In genomic region chr18:78268226-78268625, GRCh38 we compare ENCODE assay signal across 27 cellular contexts.
"Had no signal": no experiment of that assay in that cellular context is flagged by ENCODE, and none has a peak within 500 bp of the region (broad histone marks: within the 10 kb centered on the region; RNA-seq: fewer than 3 reads in every experiment).

No MANE protein-coding gene starts in this region.

- H3K9me3 Mint-ChIP-seq: stimulated activated effector memory CD8-positive, alpha-beta T cell treated with anti-CD3 and anti-CD28 coated beads, Interleukin-12 subunit alpha, Interleukin-12 subunit beta, amount 100 ng/mL, for 72 hours; type B pancreatic cell had no signal

- H3K4me1 ChIP-seq: parathyroid adenoma, psoas muscle, right atrium auricular region, right lobe of liver, sigmoid colon, stomach, thyroid gland, transverse colon, upper lobe of right lung, uterus had no signal

- H3K4me3 ChIP-seq: ovary, psoas muscle, right atrium auricular region, right lobe of liver, sigmoid colon, stomach, thoracic aorta, thyroid gland, transverse colon, upper lobe of right lung, uterus had no signal

- H3K36me3 Mint-ChIP-seq: naive thymus-derived CD4-positive, alpha-beta T cell; natural killer cell; stimulated activated effector memory CD8-positive, alpha-beta T cell treated with anti-CD3 and anti-CD28 coated beads, Interleukin-12 subunit alpha, Interleukin-12 subunit beta, amount 100 ng/mL, for 72 hours; stimulated activated naive B cell treated with anti-CD40 and anti-IgM and Interleukin-4, amounts not matched to agents 10 μg/mL and 1 μg/mL and 100 μg/mL, for 72 hours; type B pancreatic cell had no signal

- H3K27me3 ChIP-seq: ovary, right atrium auricular region, right lobe of liver, sigmoid colon, stomach, thyroid gland, transverse colon, upper lobe of right lung had no signal

- H3K79me2 ChIP-seq: parathyroid adenoma had no signal

- H2AFZ ChIP-seq: parathyroid adenoma had no signal

- H3K4me3 Mint-ChIP-seq: naive thymus-derived CD4-positive, alpha-beta T cell; natural killer cell; stimulated activated effector memory CD8-positive, alpha-beta T cell treated with anti-CD3 and anti-CD28 coated beads, Interleukin-12 subunit alpha, Interleukin-12 subunit beta, amount 100 ng/mL, for 72 hours; stimulated activated naive B cell treated with anti-CD40 and anti-IgM and Interleukin-4, amounts not matched to agents 10 μg/mL and 1 μg/mL and 100 μg/mL, for 72 hours; stimulated activated naive CD8-positive, alpha-beta T cell treated with anti-CD3 and anti-CD28 coated beads, Interleukin-15, Interleukin-2, amounts not matched to agents 100 ng/mL and 50 ng/mL, for 24 hours; type B pancreatic cell had no signal

- H3K9me3 ChIP-seq: ovary, psoas muscle, sigmoid colon, thoracic aorta, thyroid gland, transverse colon, upper lobe of right lung, uterus had no signal

- H3K27ac Mint-ChIP-seq: naive thymus-derived CD4-positive, alpha-beta T cell; natural killer cell; progenitor cell of endocrine pancreas; stimulated activated effector memory CD8-positive, alpha-beta T cell treated with anti-CD3 and anti-CD28 coated beads, Interleukin-12 subunit alpha, Interleukin-12 subunit beta, amount 100 ng/mL, for 72 hours; stimulated activated naive B cell treated with anti-CD40 and anti-IgM and Interleukin-4, amounts not matched to agents 10 μg/mL and 1 μg/mL and 100 μg/mL, for 72 hours; stimulated activated naive CD8-positive, alpha-beta T cell treated with anti-CD3 and anti-CD28 coated beads, Interleukin-15, Interleukin-2, amounts not matched to agents 100 ng/mL and 50 ng/mL, for 24 hours; type B pancreatic cell had no signal

- H3K27me3 Mint-ChIP-seq: naive thymus-derived CD4-positive, alpha-beta T cell; progenitor cell of endocrine pancreas; stimulated activated naive B cell treated with anti-CD40 and anti-IgM and Interleukin-4, amounts not matched to agents 10 μg/mL and 1 μg/mL and 100 μg/mL, for 72 hours; stimulated activated naive CD8-positive, alpha-beta T cell treated with anti-CD3 and anti-CD28 coated beads, Interleukin-15, Interleukin-2, amounts not matched to agents 100 ng/mL and 50 ng/mL, for 24 hours; type B pancreatic cell had no signal

- H3K36me3 ChIP-seq: ovary, right atrium auricular region, right lobe of liver, sigmoid colon, stomach, thoracic aorta, thyroid gland, transverse colon, upper lobe of right lung, uterus had no signal

- H3K27ac ChIP-seq: ovary, parathyroid adenoma, psoas muscle, right atrium auricular region, right lobe of liver, sigmoid colon, stomach, thoracic aorta, thyroid gland, transverse colon, upper lobe of right lung, uterus had no signal

- ATAC-seq: naive thymus-derived CD4-positive, alpha-beta T cell; natural killer cell; psoas muscle; stimulated activated effector memory CD8-positive, alpha-beta T cell treated with anti-CD3 and anti-CD28 coated beads, Interleukin-12 subunit alpha, Interleukin-12 subunit beta, amount 100 ng/mL, for 72 hours; stimulated activated naive B cell treated with anti-CD40 and anti-IgM and Interleukin-4, amounts not matched to agents 10 μg/mL and 1 μg/mL and 100 μg/mL, for 72 hours; upper lobe of right lung had no signal

- DNase-seq: naive thymus-derived CD4-positive, alpha-beta T cell; natural killer cell; occipital lobe; ovary; posterior cingulate gyrus; psoas muscle; right lobe of liver; sigmoid colon; small intestine; stimulated activated CD4-positive, alpha-beta T cell treated with anti-CD3 and anti-CD28 coated beads, Interleukin-15, amount 100 ng/mL, for 24 hours; stimulated activated CD4-positive, alpha-beta T cell treated with anti-CD3 and anti-CD28 coated beads, Interleukin-2, amount 100 ng/mL, for 24 hours; stimulated activated CD4-positive, alpha-beta T cell treated with anti-CD3 and anti-CD28 coated beads, Interleukin-2, amount 100 ng/mL, for 48 hours; stimulated activated CD4-positive, alpha-beta T cell treated with anti-CD3 and anti-CD28 coated beads, Interleukin-4, amount 100 ng/mL, for 24 hours; stimulated activated naive B cell treated with anti-CD40 and anti-IgM and Interleukin-4, amounts not matched to agents 10 μg/mL and 1 μg/mL and 100 μg/mL, for 72 hours; stimulated activated naive CD4-positive, alpha-beta T cell treated with Interleukin-2 at 50 U/mL for 16 hours; stomach; thyroid gland; transverse colon; upper lobe of right lung; uterus had no signal

- H3K9ac ChIP-seq: parathyroid adenoma had no signal

- H3K4me1 Mint-ChIP-seq: naive thymus-derived CD4-positive, alpha-beta T cell; natural killer cell; stimulated activated effector memory CD8-positive, alpha-beta T cell treated with anti-CD3 and anti-CD28 coated beads, Interleukin-12 subunit alpha, Interleukin-12 subunit beta, amount 100 ng/mL, for 72 hours; stimulated activated naive B cell treated with anti-CD40 and anti-IgM and Interleukin-4, amounts not matched to agents 10 μg/mL and 1 μg/mL and 100 μg/mL, for 72 hours had no signal
